2 cellular contexts compared by ENCODE assay signal in the genomic region with DNA sequence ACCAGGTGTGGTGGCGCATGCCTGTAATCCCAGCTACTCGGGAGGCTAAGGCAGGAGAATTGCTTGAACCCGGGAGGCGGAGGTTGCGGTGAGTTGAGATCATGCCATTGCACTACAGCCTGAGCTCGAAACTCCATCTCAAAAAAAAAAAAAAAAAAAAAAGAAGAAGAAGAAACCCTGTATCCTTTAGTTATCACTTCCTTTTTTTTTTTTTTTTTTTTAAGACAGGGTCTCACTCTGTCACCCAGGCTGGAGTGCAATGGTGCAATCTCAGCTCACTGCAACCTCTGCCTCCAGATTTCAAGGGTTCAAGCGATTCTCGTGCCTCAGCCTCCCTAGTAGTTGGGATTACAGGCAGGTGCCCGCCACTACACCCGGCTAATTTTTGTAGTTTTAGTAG. TPM values are rescaled to one million over a fixed set of nuclear protein-coding genes. Genes with fewer than 3 reads are reported as not detected.
"Had no signal": no experiment of that assay in that cellular context is flagged by ENCODE, and none has a peak within 500 bp of the region (broad histone marks: within the 10 kb centered on the region; RNA-seq: fewer than 3 reads in every experiment).

No MANE protein-coding gene starts in this region.

RNA-seq across cellular contexts. Expression of gene KCNK17, which starts 27.6 kb away (rescaled TPM):
- polyA plus RNA-seq: keratinocyte had no signal

RNA-seq across cellular contexts. Expression of gene KCNK16, which starts 35.9 kb away (rescaled TPM):
- polyA plus RNA-seq: heart right ventricle, keratinocyte had no signal

RNA-seq across cellular contexts. Expression of gene KCNK5, which starts 57.3 kb away (rescaled TPM):
- polyA plus RNA-seq: keratinocyte had no signal
